Comparison of ENCODE assay signal across 21 cellular contexts in the genomic region with DNA sequence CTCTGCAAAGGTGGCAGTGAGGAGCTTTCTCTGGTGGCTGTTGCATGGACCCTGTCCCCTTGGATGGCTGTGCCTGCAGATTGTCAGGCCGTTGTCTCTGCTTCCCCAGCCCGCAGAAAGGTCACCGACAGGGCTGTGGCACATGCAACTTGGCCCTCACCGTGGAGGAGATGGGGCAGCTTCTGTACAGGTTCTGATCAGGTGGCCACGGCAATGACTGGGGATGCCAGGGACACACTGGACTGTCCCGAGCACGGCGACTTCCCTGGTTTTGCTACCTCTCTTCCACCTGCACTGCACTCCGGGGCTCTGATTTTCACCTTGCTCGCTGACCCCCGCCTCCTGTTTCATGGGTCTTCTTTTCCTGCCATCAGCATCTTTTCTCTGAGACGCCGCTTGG.
"Had no signal": no experiment of that assay in that cellular context is flagged by ENCODE, and none has a peak within 500 bp of the region (broad histone marks: within the 10 kb centered on the region; RNA-seq: fewer than 3 reads in every experiment).

No MANE protein-coding gene starts in this region.

- H3K27ac ChIP-seq: epithelial cell of prostate, esophagus muscularis mucosa, gastrocnemius medialis, heart right ventricle, parathyroid adenoma, psoas muscle, right lobe of liver, suprapubic skin, thyroid gland had no signal

- H3K4me3 Mint-ChIP-seq: dendritic cell treated with granulocyte-macrophage colony-stimulating factor and Interleukin-4, amounts not matched to agents 40 ng/mL and 50 ng/mL, for 4 days; effector memory CD8-positive, alpha-beta T cell; naive thymus-derived CD8-positive, alpha-beta T cell; type B pancreatic cell had no signal

- H3K4me1 ChIP-seq: esophagus muscularis mucosa, gastrocnemius medialis, heart right ventricle, parathyroid adenoma, psoas muscle, right lobe of liver, suprapubic skin, thyroid gland had no signal

- H3K79me2 ChIP-seq: parathyroid adenoma had no signal

- H3K4me3 ChIP-seq: esophagus muscularis mucosa, gastrocnemius medialis, heart right ventricle, mucosa of descending colon, psoas muscle, right lobe of liver, suprapubic skin, thyroid gland had no signal

- H3K36me3 ChIP-seq: gastrocnemius medialis, suprapubic skin, thyroid gland had no signal

- H3K27me3 ChIP-seq: esophagus muscularis mucosa, gastrocnemius medialis, heart right ventricle, right lobe of liver, suprapubic skin, thyroid gland had no signal

- H3K9ac ChIP-seq: parathyroid adenoma had no signal

- ATAC-seq: effector memory CD8-positive, alpha-beta T cell; gastrocnemius medialis; heart right ventricle; left lobe of liver; mucosa of descending colon; naive thymus-derived CD8-positive, alpha-beta T cell; psoas muscle; right lobe of liver had no signal

- H3K9me3 ChIP-seq: esophagus muscularis mucosa, gastrocnemius medialis, heart right ventricle, mucosa of descending colon, psoas muscle, right lobe of liver, suprapubic skin, thyroid gland had no signal

- H3K9me3 Mint-ChIP-seq: dendritic cell treated with granulocyte-macrophage colony-stimulating factor and Interleukin-4, amounts not matched to agents 40 ng/mL and 50 ng/mL, for 4 days; effector memory CD8-positive, alpha-beta T cell; naive thymus-derived CD8-positive, alpha-beta T cell; type B pancreatic cell had no signal

- H2AFZ ChIP-seq: parathyroid adenoma had no signal

- DNase-seq: effector memory CD8-positive, alpha-beta T cell; gastrocnemius medialis; heart right ventricle; hypothalamus; kidney glomerular epithelial cell; mammary epithelial cell; mucosa of descending colon; naive thymus-derived CD8-positive, alpha-beta T cell; psoas muscle; retina; right lobe of liver; stimulated activated CD4-positive, alpha-beta T cell treated with anti-CD3 and anti-CD28 coated beads, Interleukin-12 subunit alpha, Interleukin-12 subunit beta, amount 100 ng/mL, for 4 hours; stimulated activated naive CD4-positive, alpha-beta T cell treated with Interleukin-2 at 50 U/mL for 16 hours; thyroid gland had no signal

- H3K27ac Mint-ChIP-seq: dendritic cell treated with granulocyte-macrophage colony-stimulating factor and Interleukin-4, amounts not matched to agents 40 ng/mL and 50 ng/mL, for 4 days; effector memory CD8-positive, alpha-beta T cell; naive thymus-derived CD8-positive, alpha-beta T cell; type B pancreatic cell had no signal

- H3K27me3 Mint-ChIP-seq: effector memory CD8-positive, alpha-beta T cell had no signal
